Comparison of ENCODE assay signal across 8 cellular contexts in the genomic region with DNA sequence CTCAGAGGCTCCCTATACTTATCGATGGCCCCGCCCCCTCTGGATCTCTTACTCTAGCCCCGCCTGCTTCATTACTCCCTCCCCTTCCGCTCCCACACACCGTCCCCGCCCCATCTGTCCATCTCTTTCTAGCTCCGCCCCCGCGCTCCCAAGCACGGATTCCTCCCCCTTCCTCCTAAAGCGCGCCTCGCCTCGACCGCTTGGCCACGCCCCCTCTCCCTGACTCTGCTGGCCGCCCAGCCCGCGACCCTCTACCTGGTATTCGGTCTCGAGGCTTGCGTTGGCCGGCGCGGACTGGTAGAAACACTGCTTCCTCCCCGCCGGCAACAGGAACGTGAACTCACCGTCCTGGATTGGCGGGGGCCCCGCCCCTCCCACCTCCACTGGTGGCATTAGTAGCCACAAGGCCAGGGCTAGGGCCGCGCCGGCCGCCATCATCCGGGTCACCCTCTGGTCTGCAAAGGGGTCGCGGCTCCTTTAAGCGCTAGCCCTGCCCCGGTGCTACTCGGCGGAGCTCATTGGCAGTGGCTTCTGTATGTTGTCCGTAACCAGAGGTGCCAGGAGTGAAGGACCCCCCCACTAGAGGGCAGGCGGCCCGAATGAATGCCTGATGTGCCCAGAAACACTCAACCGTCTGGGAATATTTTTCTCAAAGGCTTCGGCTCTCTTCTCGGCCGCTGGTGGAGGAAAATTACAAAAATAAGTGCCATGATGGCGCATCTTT. TPM values are rescaled to one million over a fixed set of nuclear protein-coding genes. Genes with fewer than 3 reads are reported as not detected.
DNase-seq lines count a peak whose midpoint lies in the region; TF ChIP-seq lines count a peak whose summit lies in the region.

A gene with protein sequence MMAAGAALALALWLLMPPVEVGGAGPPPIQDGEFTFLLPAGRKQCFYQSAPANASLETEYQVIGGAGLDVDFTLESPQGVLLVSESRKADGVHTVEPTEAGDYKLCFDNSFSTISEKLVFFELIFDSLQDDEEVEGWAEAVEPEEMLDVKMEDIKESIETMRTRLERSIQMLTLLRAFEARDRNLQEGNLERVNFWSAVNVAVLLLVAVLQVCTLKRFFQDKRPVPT (minus strand): TSS at position 459 of the 724 bp plus-strand sequence. CDS start 21 bp downstream, at position 438.

- DNase-seq in H7 = peak; percentile 100
- DNase-seq in MM.1S = peak; percentile 94
- peak; percentile 88 for DNase-seq in SIG-M5 (lab: John Stamatoyannopoulos, UW)
- DNase-seq in activated gamma-delta T cell (lab: John Stamatoyannopoulos, UW) = peak; percentile 68
- DNase-seq in fibroblast of villous mesenchyme (ENCODE audit: low read depth) = peak; percentile 99
- DNase-seq in stomach = peak; percentile 94

- intact Hi-C loops in stomach (cut with DNase I; ENCODE audit: low total_unique reads) = no loop called here

- TF ChIP-seq EP300 in neural cell (conservative IDR thresholded peaks at IDR 0.05; ENCODE audit: poor library complexity, severe bottlenecking) = peak; percentile 50
- TF ChIP-seq EP300 in stomach (IDR thresholded peaks at IDR 0.05) = no peak

- H3K4me2 ChIP-seq in MM.1S (ENCODE audit: low read depth, low read length) = peak within 1 kb of the TSS; percentile 48
- peak within 1 kb of the TSS; percentile 10 for H3K4me2 ChIP-seq in neural cell (ENCODE audit: low read length)

- H3K36me3 ChIP-seq in ES-I3 (ENCODE audit: insufficient read depth, low read length) (no peaks in the 10 kb centered on the region), H7 (replicated peaks; ENCODE audit: control insufficient read depth, insufficient read depth, low read length) (peaks cover 7% of the 10 kb centered on the region), MM.1S (replicated peaks; ENCODE audit: insufficient read depth, low read length) (no peaks in the 10 kb centered on the region), neural cell (ENCODE audit: insufficient read depth, low read length) (no peaks in the 10 kb centered on the region), stomach (peaks cover 20 to 33% (median 33%) of the 10 kb centered on the region in 4 donors)

- TF ChIP-seq CTCF in MM.1S (IDR thresholded peaks at IDR 0.05; ENCODE audit: low read length) = no peak
- TF ChIP-seq CTCF in fibroblast of villous mesenchyme (IDR thresholded peaks at IDR 0.05; ENCODE audit: insufficient read depth, low read depth, low read length) = peak; percentile 21
- TF ChIP-seq CTCF in neural cell (IDR thresholded peaks at IDR 0.05; ENCODE audit: poor library complexity, severe bottlenecking) = peak; percentile 59
- peak in 6 of 7 experiments; percentile 11 to 67 (median 27) for TF ChIP-seq CTCF in stomach (IDR thresholded peaks at IDR 0.05)

- H3K4me1 ChIP-seq in ES-I3 (ENCODE audit: insufficient read depth, low read length) (no peaks in the 10 kb centered on the region), MM.1S (ENCODE audit: low read length) (peaks cover 12% of the 10 kb centered on the region), stomach (peaks cover 5 to 19% (median 18%) of the 10 kb centered on the region in 4 donors)

- H3K9ac ChIP-seq in ES-I3 (ENCODE audit: low read depth, low read length) = peak within 1 kb of the TSS; percentile 93
- peak within 1 kb of the TSS; percentile 99 for H3K9ac ChIP-seq in MM.1S (ENCODE audit: low read length)
- peak within 1 kb of the TSS; percentile 95 for H3K9ac ChIP-seq in neural cell (ENCODE audit: low read length)

- peak within 1 kb of the TSS; percentile 94 for H3K27ac ChIP-seq in MM.1S (ENCODE audit: low read length)
- peak within 1 kb of the TSS; percentile 95 for H3K27ac ChIP-seq in neural cell (ENCODE audit: low read length)
- peak within 1 kb of the TSS; percentile 97 to 99 (median 99) for H3K27ac ChIP-seq in stomach

- H3F3A ChIP-seq in MM.1S (ENCODE audit: insufficient read depth, low read length) (peaks cover 7% of the 10 kb centered on the region; the same call in 1 of the 2 replicates), neural cell (ENCODE audit: insufficient read depth, low read length, poor library complexity, severe bottlenecking) (no peaks in the 10 kb centered on the region)

- TF ChIP-seq RAD21 in neural cell (conservative IDR thresholded peaks at IDR 0.05) = peak; percentile 47

- H3K4me3 ChIP-seq in H7 (ENCODE audit: insufficient read depth, low read depth, low read length) (peak within 1 kb of the TSS; percentile 72), MM.1S (ENCODE audit: low read length) (peak within 1 kb of the TSS; percentile 88), fibroblast of villous mesenchyme (ENCODE audit: low read depth, low read length) (peak within 1 kb of the TSS; percentile 79), neural cell (ENCODE audit: low read length) (peak within 1 kb of the TSS; percentile 74), stomach (peak within 1 kb of the TSS; percentile 62 to 71 (median 66))

- H4K20me1 ChIP-seq in MM.1S (ENCODE audit: insufficient read depth, low read length) = no peaks in the 10 kb centered on the region
- no peaks in the 10 kb centered on the region for H4K20me1 ChIP-seq in neural cell (ENCODE audit: insufficient read depth)

- H3K9me2 ChIP-seq in MM.1S (replicated peaks; ENCODE audit: insufficient read depth, low read length) = no peaks in the 10 kb centered on the region
- H3K9me2 ChIP-seq in neural cell (ENCODE audit: insufficient read depth, low read length) = no peaks in the 10 kb centered on the region

- peaks cover 7% of the 10 kb centered on the region for H3K9me3 ChIP-seq in ES-I3 (ENCODE audit: control insufficient read depth, insufficient read depth, low read length)
- 0 out of 2 replicates have a peak, but pooled peaks cover 4% of the 10 kb centered on the region for H3K9me3 ChIP-seq in MM.1S (replicated peaks; ENCODE audit: insufficient read depth, low read length)
- H3K9me3 ChIP-seq in neural cell (ENCODE audit: low read length) = no peaks in the 10 kb centered on the region
- peaks cover 0 to 5% (median 0%) of the 10 kb centered on the region in 4 donors for H3K9me3 ChIP-seq in stomach

- peaks cover 6% of the 10 kb centered on the region; the same call in 1 of the 2 replicates for H3K79me2 ChIP-seq in MM.1S (ENCODE audit: low read length)
- no peaks in the 10 kb centered on the region for H3K79me2 ChIP-seq in neural cell (replicated peaks; ENCODE audit: insufficient read depth, low read length)

- H3K27me3 ChIP-seq in H7 (ENCODE audit: control insufficient read depth, insufficient read depth, low read length) (no peaks in the 10 kb centered on the region; the same call in 1 of the 2 replicates), MM.1S (replicated peaks; ENCODE audit: insufficient read depth, low read length) (no peaks in the 10 kb centered on the region), neural cell (ENCODE audit: insufficient read depth, low read depth, low read length) (no peaks in the 10 kb centered on the region), stomach (no peaks in the 10 kb centered on the region)

- WGBS in stomach, 5 donors = 0 to 1% (median 1%) methylated on average over 42 to 50 of the region's 50 CpGs

- TF ChIP-seq POLR2A in stomach (IDR thresholded peaks at IDR 0.05) = no peak

- H2AFZ ChIP-seq in MM.1S (ENCODE audit: low read length) (peak within 1 kb of the TSS; percentile 64), neural cell (ENCODE audit: low read depth, low read length) (peak within 1 kb of the TSS; percentile 66)

TF ChIP-seq in neural cell, 6 proteins besides CTCF, POLR2A, EP300 and RAD21:
- TF ChIP-seq TAF1 (IDR thresholded peaks at IDR 0.05; ENCODE audit: low read depth) = peak; percentile 84
- TF ChIP-seq, protein P1, sequence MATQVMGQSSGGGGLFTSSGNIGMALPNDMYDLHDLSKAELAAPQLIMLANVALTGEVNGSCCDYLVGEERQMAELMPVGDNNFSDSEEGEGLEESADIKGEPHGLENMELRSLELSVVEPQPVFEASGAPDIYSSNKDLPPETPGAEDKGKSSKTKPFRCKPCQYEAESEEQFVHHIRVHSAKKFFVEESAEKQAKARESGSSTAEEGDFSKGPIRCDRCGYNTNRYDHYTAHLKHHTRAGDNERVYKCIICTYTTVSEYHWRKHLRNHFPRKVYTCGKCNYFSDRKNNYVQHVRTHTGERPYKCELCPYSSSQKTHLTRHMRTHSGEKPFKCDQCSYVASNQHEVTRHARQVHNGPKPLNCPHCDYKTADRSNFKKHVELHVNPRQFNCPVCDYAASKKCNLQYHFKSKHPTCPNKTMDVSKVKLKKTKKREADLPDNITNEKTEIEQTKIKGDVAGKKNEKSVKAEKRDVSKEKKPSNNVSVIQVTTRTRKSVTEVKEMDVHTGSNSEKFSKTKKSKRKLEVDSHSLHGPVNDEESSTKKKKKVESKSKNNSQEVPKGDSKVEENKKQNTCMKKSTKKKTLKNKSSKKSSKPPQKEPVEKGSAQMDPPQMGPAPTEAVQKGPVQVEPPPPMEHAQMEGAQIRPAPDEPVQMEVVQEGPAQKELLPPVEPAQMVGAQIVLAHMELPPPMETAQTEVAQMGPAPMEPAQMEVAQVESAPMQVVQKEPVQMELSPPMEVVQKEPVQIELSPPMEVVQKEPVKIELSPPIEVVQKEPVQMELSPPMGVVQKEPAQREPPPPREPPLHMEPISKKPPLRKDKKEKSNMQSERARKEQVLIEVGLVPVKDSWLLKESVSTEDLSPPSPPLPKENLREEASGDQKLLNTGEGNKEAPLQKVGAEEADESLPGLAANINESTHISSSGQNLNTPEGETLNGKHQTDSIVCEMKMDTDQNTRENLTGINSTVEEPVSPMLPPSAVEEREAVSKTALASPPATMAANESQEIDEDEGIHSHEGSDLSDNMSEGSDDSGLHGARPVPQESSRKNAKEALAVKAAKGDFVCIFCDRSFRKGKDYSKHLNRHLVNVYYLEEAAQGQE (IDR thresholded peaks at IDR 0.05; ENCODE audit: borderline replicate concordance) = peak; percentile 83
- peak; percentile 72 for TF ChIP-seq POLR2AphosphoS5 (IDR thresholded peaks at IDR 0.05)
- TF ChIP-seq MXI1 (conservative IDR thresholded peaks at IDR 0.05; ENCODE audit: poor library complexity, severe bottlenecking) = no peak
- TF ChIP-seq SMC3 (conservative IDR thresholded peaks at IDR 0.05; ENCODE audit: poor library complexity) = peak; percentile 54
- TF ChIP-seq EZH2 (IDR thresholded peaks at IDR 0.05; ENCODE audit: borderline replicate concordance, insufficient read depth, low read length, poor library complexity, severe bottlenecking) = no peak

RNA-seq across cellular contexts. Expression of the gene that starts here (rescaled TPM):
- total RNA-seq in H7 (2014; rRNA removed; shearing (Covaris generic)) = 49.5 and 50.3 TPM in 2 replicates
- total RNA-seq in fibroblast of villous mesenchyme (46.6 and 48.3 TPM in 2 replicates), stomach (10 to 100 TPM in 4 of 5 donors, under 1 TPM in 1; 0.58 to 45.2 (median 20.4) TPM)
- polyA plus RNA-seq in neural cell (20.2 and 28.1 TPM in 2 replicates), stomach (10 to 100 TPM; 17.9 to 24.5 (median 21.9) TPM)
- 16.6 and 19.8 TPM in 2 replicates for polyA minus RNA-seq in neural cell

Comparison
In these comparisons a context has a peak if more than half of its experiments do, and no peak if none do; other contexts are left out.
1. Peak in every context shown above with its lines: DNase-seq, H3K4me3 ChIP-seq and H3K27ac ChIP-seq.